1 cellular context compared by ENCODE assay signal in the genomic region with DNA sequence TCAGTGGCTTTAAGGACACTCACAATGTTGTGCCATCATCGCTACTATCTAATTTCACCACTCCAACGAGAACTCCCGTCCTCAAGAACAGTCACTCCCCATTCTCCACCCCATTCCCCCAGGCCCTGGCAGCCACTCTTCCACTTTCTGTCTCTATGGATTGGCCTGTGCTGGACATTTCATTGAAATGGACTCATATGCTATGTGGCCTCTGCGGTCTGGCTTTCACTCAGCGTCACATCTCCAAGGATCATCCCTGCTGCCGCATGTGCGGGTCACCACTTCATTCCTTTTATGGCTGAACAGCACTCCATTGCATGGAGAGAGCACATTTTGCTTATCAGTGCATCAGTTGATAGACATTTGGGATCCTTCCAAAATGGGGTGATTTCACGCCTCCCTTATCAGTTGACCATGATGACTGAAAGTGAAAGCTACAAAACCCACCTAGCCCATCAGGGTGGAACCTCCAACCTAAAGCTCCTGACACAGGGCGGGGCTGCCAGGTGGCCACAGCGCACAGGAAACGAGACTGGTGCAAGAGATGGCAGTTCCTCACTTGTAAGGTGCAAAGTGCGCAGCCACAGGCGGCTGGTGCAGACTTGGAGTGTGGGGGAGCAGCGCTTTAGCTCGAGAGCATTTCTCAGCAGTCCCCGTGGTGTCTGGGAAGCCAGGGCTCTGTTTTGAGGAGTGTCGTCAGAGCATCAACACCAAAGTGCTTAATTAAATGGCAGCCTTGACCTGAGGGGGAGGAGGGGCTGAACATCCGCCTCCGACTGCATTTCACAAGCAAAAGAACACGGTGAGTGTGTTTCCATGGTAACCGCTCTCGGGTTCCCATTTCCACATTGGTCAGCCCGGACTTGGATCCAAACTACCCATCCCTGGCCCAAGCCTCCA.
TF ChIP-seq lines count a peak whose summit lies in the region.

No MANE protein-coding gene starts in this region.

TF ChIP-seq in GM12878, 131 proteins besides CTCF, POLR2A, EP300 and RAD21 (continued from another document and continues in another):
- TF ChIP-seq, protein P1, sequence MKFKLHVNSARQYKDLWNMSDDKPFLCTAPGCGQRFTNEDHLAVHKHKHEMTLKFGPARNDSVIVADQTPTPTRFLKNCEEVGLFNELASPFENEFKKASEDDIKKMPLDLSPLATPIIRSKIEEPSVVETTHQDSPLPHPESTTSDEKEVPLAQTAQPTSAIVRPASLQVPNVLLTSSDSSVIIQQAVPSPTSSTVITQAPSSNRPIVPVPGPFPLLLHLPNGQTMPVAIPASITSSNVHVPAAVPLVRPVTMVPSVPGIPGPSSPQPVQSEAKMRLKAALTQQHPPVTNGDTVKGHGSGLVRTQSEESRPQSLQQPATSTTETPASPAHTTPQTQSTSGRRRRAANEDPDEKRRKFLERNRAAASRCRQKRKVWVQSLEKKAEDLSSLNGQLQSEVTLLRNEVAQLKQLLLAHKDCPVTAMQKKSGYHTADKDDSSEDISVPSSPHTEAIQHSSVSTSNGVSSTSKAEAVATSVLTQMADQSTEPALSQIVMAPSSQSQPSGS (IDR thresholded peaks at IDR 0.05; ENCODE audit: low read length) = no peak
- TF ChIP-seq PAX5 (IDR thresholded peaks at IDR 0.05; ENCODE audit: borderline replicate concordance, low read depth, low read length) = peak; percentile 99
- peak; percentile 98 for TF ChIP-seq SKIL (IDR thresholded peaks at IDR 0.05; ENCODE audit: low read depth, poor library complexity, severe bottlenecking)
- TF ChIP-seq NRF1 (conservative IDR thresholded peaks at IDR 0.05; ENCODE audit: low read depth, low read length) = peak; percentile 26; the same call in 1 of the 2 replicates
- TF ChIP-seq SPI1 (IDR thresholded peaks at IDR 0.05; ENCODE audit: borderline replicate concordance, insufficient read depth, low read depth, low read length) = peak; percentile 89
- TF ChIP-seq YBX1 (IDR thresholded peaks at IDR 0.05) = no peak
- peak; percentile 93 for TF ChIP-seq CHD2 (IDR thresholded peaks at IDR 0.05; ENCODE audit: borderline replicate concordance, low read depth, low read length)
- TF ChIP-seq RUNX3 (IDR thresholded peaks at IDR 0.05; ENCODE audit: low read length) = no peak
- TF ChIP-seq, protein P2, sequence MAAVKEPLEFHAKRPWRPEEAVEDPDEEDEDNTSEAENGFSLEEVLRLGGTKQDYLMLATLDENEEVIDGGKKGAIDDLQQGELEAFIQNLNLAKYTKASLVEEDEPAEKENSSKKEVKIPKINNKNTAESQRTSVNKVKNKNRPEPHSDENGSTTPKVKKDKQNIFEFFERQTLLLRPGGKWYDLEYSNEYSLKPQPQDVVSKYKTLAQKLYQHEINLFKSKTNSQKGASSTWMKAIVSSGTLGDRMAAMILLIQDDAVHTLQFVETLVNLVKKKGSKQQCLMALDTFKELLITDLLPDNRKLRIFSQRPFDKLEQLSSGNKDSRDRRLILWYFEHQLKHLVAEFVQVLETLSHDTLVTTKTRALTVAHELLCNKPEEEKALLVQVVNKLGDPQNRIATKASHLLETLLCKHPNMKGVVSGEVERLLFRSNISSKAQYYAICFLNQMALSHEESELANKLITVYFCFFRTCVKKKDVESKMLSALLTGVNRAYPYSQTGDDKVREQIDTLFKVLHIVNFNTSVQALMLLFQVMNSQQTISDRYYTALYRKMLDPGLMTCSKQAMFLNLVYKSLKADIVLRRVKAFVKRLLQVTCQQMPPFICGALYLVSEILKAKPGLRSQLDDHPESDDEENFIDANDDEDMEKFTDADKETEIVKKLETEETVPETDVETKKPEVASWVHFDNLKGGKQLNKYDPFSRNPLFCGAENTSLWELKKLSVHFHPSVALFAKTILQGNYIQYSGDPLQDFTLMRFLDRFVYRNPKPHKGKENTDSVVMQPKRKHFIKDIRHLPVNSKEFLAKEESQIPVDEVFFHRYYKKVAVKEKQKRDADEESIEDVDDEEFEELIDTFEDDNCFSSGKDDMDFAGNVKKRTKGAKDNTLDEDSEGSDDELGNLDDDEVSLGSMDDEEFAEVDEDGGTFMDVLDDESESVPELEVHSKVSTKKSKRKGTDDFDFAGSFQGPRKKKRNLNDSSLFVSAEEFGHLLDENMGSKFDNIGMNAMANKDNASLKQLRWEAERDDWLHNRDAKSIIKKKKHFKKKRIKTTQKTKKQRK (IDR thresholded peaks at IDR 0.05; ENCODE audit: low read depth, low read length) = no peak
- peak; percentile 80; the same call in 1 of the 2 replicates for TF ChIP-seq CHD4 (IDR thresholded peaks at IDR 0.05)
- TF ChIP-seq, protein P3, sequence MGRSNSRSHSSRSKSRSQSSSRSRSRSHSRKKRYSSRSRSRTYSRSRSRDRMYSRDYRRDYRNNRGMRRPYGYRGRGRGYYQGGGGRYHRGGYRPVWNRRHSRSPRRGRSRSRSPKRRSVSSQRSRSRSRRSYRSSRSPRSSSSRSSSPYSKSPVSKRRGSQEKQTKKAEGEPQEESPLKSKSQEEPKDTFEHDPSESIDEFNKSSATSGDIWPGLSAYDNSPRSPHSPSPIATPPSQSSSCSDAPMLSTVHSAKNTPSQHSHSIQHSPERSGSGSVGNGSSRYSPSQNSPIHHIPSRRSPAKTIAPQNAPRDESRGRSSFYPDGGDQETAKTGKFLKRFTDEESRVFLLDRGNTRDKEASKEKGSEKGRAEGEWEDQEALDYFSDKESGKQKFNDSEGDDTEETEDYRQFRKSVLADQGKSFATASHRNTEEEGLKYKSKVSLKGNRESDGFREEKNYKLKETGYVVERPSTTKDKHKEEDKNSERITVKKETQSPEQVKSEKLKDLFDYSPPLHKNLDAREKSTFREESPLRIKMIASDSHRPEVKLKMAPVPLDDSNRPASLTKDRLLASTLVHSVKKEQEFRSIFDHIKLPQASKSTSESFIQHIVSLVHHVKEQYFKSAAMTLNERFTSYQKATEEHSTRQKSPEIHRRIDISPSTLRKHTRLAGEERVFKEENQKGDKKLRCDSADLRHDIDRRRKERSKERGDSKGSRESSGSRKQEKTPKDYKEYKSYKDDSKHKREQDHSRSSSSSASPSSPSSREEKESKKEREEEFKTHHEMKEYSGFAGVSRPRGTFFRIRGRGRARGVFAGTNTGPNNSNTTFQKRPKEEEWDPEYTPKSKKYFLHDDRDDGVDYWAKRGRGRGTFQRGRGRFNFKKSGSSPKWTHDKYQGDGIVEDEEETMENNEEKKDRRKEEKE (IDR thresholded peaks at IDR 0.05) = no peak
- no peak for TF ChIP-seq FOXM1 (IDR thresholded peaks at IDR 0.05; ENCODE audit: low read depth, low read length)
- TF ChIP-seq, protein P4, sequence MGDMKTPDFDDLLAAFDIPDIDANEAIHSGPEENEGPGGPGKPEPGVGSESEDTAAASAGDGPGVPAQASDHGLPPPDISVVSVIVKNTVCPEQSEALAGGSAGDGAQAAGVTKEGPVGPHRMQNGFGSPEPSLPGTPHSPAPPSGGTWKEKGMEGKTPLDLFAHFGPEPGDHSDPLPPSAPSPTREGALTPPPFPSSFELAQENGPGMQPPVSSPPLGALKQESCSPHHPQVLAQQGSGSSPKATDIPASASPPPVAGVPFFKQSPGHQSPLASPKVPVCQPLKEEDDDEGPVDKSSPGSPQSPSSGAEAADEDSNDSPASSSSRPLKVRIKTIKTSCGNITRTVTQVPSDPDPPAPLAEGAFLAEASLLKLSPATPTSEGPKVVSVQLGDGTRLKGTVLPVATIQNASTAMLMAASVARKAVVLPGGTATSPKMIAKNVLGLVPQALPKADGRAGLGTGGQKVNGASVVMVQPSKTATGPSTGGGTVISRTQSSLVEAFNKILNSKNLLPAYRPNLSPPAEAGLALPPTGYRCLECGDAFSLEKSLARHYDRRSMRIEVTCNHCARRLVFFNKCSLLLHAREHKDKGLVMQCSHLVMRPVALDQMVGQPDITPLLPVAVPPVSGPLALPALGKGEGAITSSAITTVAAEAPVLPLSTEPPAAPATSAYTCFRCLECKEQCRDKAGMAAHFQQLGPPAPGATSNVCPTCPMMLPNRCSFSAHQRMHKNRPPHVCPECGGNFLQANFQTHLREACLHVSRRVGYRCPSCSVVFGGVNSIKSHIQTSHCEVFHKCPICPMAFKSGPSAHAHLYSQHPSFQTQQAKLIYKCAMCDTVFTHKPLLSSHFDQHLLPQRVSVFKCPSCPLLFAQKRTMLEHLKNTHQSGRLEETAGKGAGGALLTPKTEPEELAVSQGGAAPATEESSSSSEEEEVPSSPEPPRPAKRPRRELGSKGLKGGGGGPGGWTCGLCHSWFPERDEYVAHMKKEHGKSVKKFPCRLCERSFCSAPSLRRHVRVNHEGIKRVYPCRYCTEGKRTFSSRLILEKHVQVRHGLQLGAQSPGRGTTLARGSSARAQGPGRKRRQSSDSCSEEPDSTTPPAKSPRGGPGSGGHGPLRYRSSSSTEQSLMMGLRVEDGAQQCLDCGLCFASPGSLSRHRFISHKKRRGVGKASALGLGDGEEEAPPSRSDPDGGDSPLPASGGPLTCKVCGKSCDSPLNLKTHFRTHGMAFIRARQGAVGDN (IDR thresholded peaks at IDR 0.05) = peak; percentile 96
- TF ChIP-seq TBL1XR1 (IDR thresholded peaks at IDR 0.05; ENCODE audit: low read depth, low read length) = peak; percentile 86; the same call in 1 of the 2 replicates
- TF ChIP-seq, protein P5, sequence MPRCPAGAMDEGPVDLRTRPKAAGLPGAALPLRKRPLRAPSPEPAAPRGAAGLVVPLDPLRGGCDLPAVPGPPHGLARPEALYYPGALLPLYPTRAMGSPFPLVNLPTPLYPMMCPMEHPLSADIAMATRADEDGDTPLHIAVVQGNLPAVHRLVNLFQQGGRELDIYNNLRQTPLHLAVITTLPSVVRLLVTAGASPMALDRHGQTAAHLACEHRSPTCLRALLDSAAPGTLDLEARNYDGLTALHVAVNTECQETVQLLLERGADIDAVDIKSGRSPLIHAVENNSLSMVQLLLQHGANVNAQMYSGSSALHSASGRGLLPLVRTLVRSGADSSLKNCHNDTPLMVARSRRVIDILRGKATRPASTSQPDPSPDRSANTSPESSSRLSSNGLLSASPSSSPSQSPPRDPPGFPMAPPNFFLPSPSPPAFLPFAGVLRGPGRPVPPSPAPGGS (IDR thresholded peaks at IDR 0.05; ENCODE audit: borderline replicate concordance, insufficient read depth, low read depth, low read length, poor library complexity, severe bottlenecking) = peak; percentile 93
- TF ChIP-seq ZNF592 (IDR thresholded peaks at IDR 0.05) = no peak
- no peak for TF ChIP-seq SMC3 (IDR thresholded peaks at IDR 0.05; ENCODE audit: borderline replicate concordance, low read length)
- TF ChIP-seq BACH1 (IDR thresholded peaks at IDR 0.05; ENCODE audit: borderline replicate concordance) = peak; percentile 92; the same call in 1 of the 2 replicates
- peak; percentile 97 for TF ChIP-seq MYB (IDR thresholded peaks at IDR 0.05; ENCODE audit: borderline replicate concordance, low read depth, low read length)
- TF ChIP-seq ESRRA (IDR thresholded peaks at IDR 0.05; ENCODE audit: low read length) = peak; percentile 56
- no peak for TF ChIP-seq CHD1 (IDR thresholded peaks at IDR 0.05; ENCODE audit: low read depth, low read length)
